Comparison of ENCODE assay signal across 9 cellular contexts in genomic region chr10:103895458-103896186, GRCh38. TPM values are rescaled to one million over a fixed set of nuclear protein-coding genes. Genes with fewer than 3 reads are reported as not detected.
DNase-seq lines count a peak whose midpoint lies in the region; ATAC-seq, FAIRE-seq and TF ChIP-seq lines count a peak whose summit lies in the region.
"Had no signal": no experiment of that assay in that cellular context is flagged by ENCODE, and none has a peak within 500 bp of the region (broad histone marks: within the 10 kb centered on the region; RNA-seq: fewer than 3 reads in every experiment).

No MANE protein-coding gene starts in this region.

- peak; percentile 81 for FAIRE-seq in keratinocyte (lab: Jason Lieb, UNC)

- no peaks in the 10 kb centered on the region for H4K20me1 ChIP-seq in keratinocyte (ENCODE audit: control insufficient read depth, extremely low read depth, insufficient read depth, low read length)
- no peaks in the 10 kb centered on the region for H4K20me1 ChIP-seq in Karpas-422 (ENCODE audit: insufficient read depth, low read depth, low read length)

- H3K4me1 ChIP-seq in keratinocyte (ENCODE audit: control insufficient read depth, extremely low read depth, insufficient read depth, low read length): peaks cover 39% of the 10 kb centered on the region
- peaks cover 7 to 13% of the 10 kb centered on the region in 2 donors for H3K4me1 ChIP-seq in thoracic aorta (ENCODE audit: control insufficient read depth in 1 of 2, low read depth in 2 of 2)
- no peaks in the 10 kb centered on the region for H3K4me1 ChIP-seq in Karpas-422 (ENCODE audit: low read length)

- peaks cover 3% of the 10 kb centered on the region for H3K9me1 ChIP-seq in keratinocyte (ENCODE audit: control insufficient read depth, extremely low read depth, insufficient read depth, low read length)

- WGBS in adipose tissue, 3 donors: 44 to 56% (median 47%) methylated on average over 9 of the region's 9 CpGs

- no peak overlapping the region for H3K4me2 ChIP-seq in keratinocyte (ENCODE audit: control insufficient read depth, extremely low read depth, insufficient read depth, low read depth, low read length)
- no peak overlapping the region for H3K4me2 ChIP-seq in Karpas-422 (ENCODE audit: low read depth, low read length, poor library complexity, severe bottlenecking)

- H3K9me3 Mint-ChIP-seq in T-helper 2 cell treated with Interferon-gamma antibody and Interleukin-4, amounts not matched to agents 5 μg/mL and 100 μg/mL, for 36 hours: no peaks in the 10 kb centered on the region

- dilution Hi-C loops in keratinocyte (cut with MboI; ENCODE audit: extremely low pct_ligation_motif_present, low sequenced_read_pairs): no loop called here

- peaks cover 64% of the 10 kb centered on the region for H3K36me3 Mint-ChIP-seq in T-helper 2 cell treated with Interferon-gamma antibody and Interleukin-4, amounts not matched to agents 5 μg/mL and 100 μg/mL, for 36 hours (ENCODE audit: low read depth)

- H3K27ac Mint-ChIP-seq in T-helper 2 cell treated with Interferon-gamma antibody and Interleukin-4, amounts not matched to agents 5 μg/mL and 100 μg/mL, for 36 hours: peak overlapping the region; percentile 61

- no peaks in the 10 kb centered on the region for H3K9me3 ChIP-seq in keratinocyte (ENCODE audit: control insufficient read depth, low read depth, low read length)
- no peaks in the 10 kb centered on the region for H3K9me3 ChIP-seq in thoracic aorta
- no peaks in the 10 kb centered on the region for H3K9me3 ChIP-seq in Karpas-422 (ENCODE audit: low read length)

- peak overlapping the region; percentile 34 for H3K27ac ChIP-seq in adipose tissue (ENCODE audit: low read depth, low read length)
- no peak overlapping the region for H3K27ac ChIP-seq in keratinocyte (ENCODE audit: control insufficient read depth, insufficient read depth, low read length)
- peak overlapping the region; percentile 10 to 12 for H3K27ac ChIP-seq in thoracic aorta
- H3K27ac ChIP-seq in Karpas-422 (ENCODE audit: low read length): no peak overlapping the region

- peaks cover 37% of the 10 kb centered on the region for H3K4me1 Mint-ChIP-seq in T-helper 2 cell treated with Interferon-gamma antibody and Interleukin-4, amounts not matched to agents 5 μg/mL and 100 μg/mL, for 36 hours (ENCODE audit: low read depth)

- no peaks in the 10 kb centered on the region for H3K79me2 ChIP-seq in keratinocyte (ENCODE audit: control insufficient read depth, insufficient read depth, low read length)
- H3K79me2 ChIP-seq in Karpas-422 (ENCODE audit: low read length): no peaks in the 10 kb centered on the region

- TF ChIP-seq CTCF in keratinocyte (optimal IDR thresholded peaks at IDR 0.05 in 1 of 3, IDR thresholded peaks at IDR 0.05 in 1 of 3, conservative IDR thresholded peaks at IDR 0.05 in 1 of 3; ENCODE audit: extremely low read depth in 1 of 3, insufficient read depth in 2 of 3, low read length in 3 of 3) (no peak), thoracic aorta (IDR thresholded peaks at IDR 0.05) (no peak)

- no peaks in the 10 kb centered on the region for H3K9me2 ChIP-seq in Karpas-422 (replicated peaks; ENCODE audit: insufficient read depth, low read length)

- no peak for DNase-seq in T-helper 2 cell treated with Interferon-gamma antibody and Interleukin-4, amounts not matched to agents 5 μg/mL and 100 μg/mL, for 36 hours (ENCODE audit: low spot score)
- DNase-seq in T-helper 2 cell: no peak
- DNase-seq in keratinocyte (ENCODE audit: low read depth, low spot score): no peak
- no peak for DNase-seq in thoracic aorta (ENCODE audit: low spot score)
- DNase-seq in Karpas-422: no peak
- DNase-seq in mucosa of gallbladder (ENCODE audit: low spot score): no peak
- no peak for DNase-seq in activated CD4-positive, alpha-beta T cell treated with anti-CD3 and anti-CD28 coated beads, Interleukin-2, amount 50 U/mL, for 4 hours
- DNase-seq: stimulated activated CD4-positive, alpha-beta T cell treated with anti-CD3 and anti-CD28 coated beads, Interleukin-4, amount 100 ng/mL, for 4 hours had no signal

- H3K27me3 ChIP-seq in keratinocyte (ENCODE audit: control insufficient read depth, extremely low read depth, insufficient read depth, low read length): no peaks in the 10 kb centered on the region
- no peaks in the 10 kb centered on the region for H3K27me3 ChIP-seq in thoracic aorta (replicated peaks; ENCODE audit: insufficient read depth)
- H3K27me3 ChIP-seq in Karpas-422 (ENCODE audit: low read length): no peaks in the 10 kb centered on the region

- H3K36me3 ChIP-seq in keratinocyte (ENCODE audit: control insufficient read depth in 2 of 2, extremely low read depth in 1 of 2, insufficient read depth in 2 of 2, low read length in 2 of 2) (peaks cover 15 to 36% of the 10 kb centered on the region in 2 experiments), thoracic aorta (peaks cover 38% of the 10 kb centered on the region), Karpas-422 (ENCODE audit: insufficient read depth, low read length) (peaks cover 4% of the 10 kb centered on the region)

- no peaks in the 10 kb centered on the region for H3K27me3 Mint-ChIP-seq in T-helper 2 cell treated with Interferon-gamma antibody and Interleukin-4, amounts not matched to agents 5 μg/mL and 100 μg/mL, for 36 hours (ENCODE audit: low read depth)

- H3K4me3 ChIP-seq in keratinocyte (ENCODE audit: control insufficient read depth in 2 of 3, extremely low read depth in 1 of 3, insufficient read depth in 2 of 3, low read depth in 1 of 3, low read length in 3 of 3) (no peak overlapping the region), thoracic aorta (no peak overlapping the region), Karpas-422 (ENCODE audit: low read length) (no peak overlapping the region)

- H3K9ac ChIP-seq in keratinocyte (ENCODE audit: control insufficient read depth, extremely low read depth, insufficient read depth, low read length) (no peak overlapping the region), Karpas-422 (ENCODE audit: low read length) (no peak overlapping the region)

- H2AFZ ChIP-seq in keratinocyte (ENCODE audit: control insufficient read depth, low read length): no peak overlapping the region
- H2AFZ ChIP-seq in Karpas-422 (ENCODE audit: low read length): no peak overlapping the region

- no peak for ATAC-seq in thoracic aorta (ENCODE audit: insufficient number of reproducible peaks, low FRiP score, low read depth)

- peak overlapping the region; percentile 59 for H3K4me3 Mint-ChIP-seq in T-helper 2 cell treated with Interferon-gamma antibody and Interleukin-4, amounts not matched to agents 5 μg/mL and 100 μg/mL, for 36 hours

RNA-seq across cellular contexts. Expression of gene STN1, which starts 22.4 kb away (rescaled TPM):
- polyA plus RNA-seq in adipose tissue (10 to 100 TPM; 17.1 to 20.8 (median 19.1) TPM), keratinocyte (29.0 to 32.5 TPM (median 30.5 TPM) in 3 replicates)
- polyA plus RNA-seq in keratinocyte (2011; ENCODE audit: low read depth): 16.5 TPM
- 38.0 and 49.4 TPM in 2 replicates for polyA plus RNA-seq in keratinocyte (2011; cell fraction: cytosol; rRNA removed)
- 20.2 and 22.2 TPM in 2 replicates for polyA plus RNA-seq in keratinocyte (2011; cell fraction: nucleus; rRNA removed)
- 23.7 and 24.4 TPM in 2 replicates for polyA plus RNA-seq in keratinocyte (2012; ENCODE audit: low replicate concordance)
- polyA minus RNA-seq in keratinocyte: 18.4 to 22.3 TPM (median 21.6 TPM) in 3 replicates
- polyA minus RNA-seq in keratinocyte (2011; cell fraction: cytosol; rRNA and poly(A)+ RNA removed): 18.0 TPM
- 6.2 and 12.6 TPM in 2 replicates for polyA minus RNA-seq in keratinocyte (2011; cell fraction: nucleus; rRNA and poly(A)+ RNA removed)
- total RNA-seq in thoracic aorta (10 to 100 TPM; 11.6 to 30.6 TPM), mucosa of gallbladder (29.2 TPM)
- 35.0 and 38.6 TPM in 2 replicates for total RNA-seq in Karpas-422 (2014; rRNA removed; shearing (Covaris generic); ENCODE audit: low replicate concordance)

RNA-seq across cellular contexts. Expression of gene SH3PXD2A, which starts 40.2 kb away (rescaled TPM):
- polyA plus RNA-seq in adipose tissue (10 to 100 TPM in 2 of 3 donors, 1 to 10 TPM in 1; 3.0 to 61.0 (median 36.1) TPM), keratinocyte (31.0 to 56.6 TPM (median 33.9 TPM) in 3 replicates)
- polyA plus RNA-seq in keratinocyte (2011; ENCODE audit: low read depth): 22.4 TPM
- 32.2 and 35.6 TPM in 2 replicates for polyA plus RNA-seq in keratinocyte (2011; cell fraction: cytosol; rRNA removed)
- 116 and 136 TPM in 2 replicates for polyA plus RNA-seq in keratinocyte (2011; cell fraction: nucleus; rRNA removed)
- polyA plus RNA-seq in keratinocyte (2012; ENCODE audit: low replicate concordance): 46.1 and 73.7 TPM in 2 replicates
- polyA minus RNA-seq in keratinocyte: 46.4 to 127 TPM (median 59.1 TPM) in 3 replicates
- 63.7 TPM for polyA minus RNA-seq in keratinocyte (2011; cell fraction: cytosol; rRNA and poly(A)+ RNA removed)
- 88.9 and 140 TPM in 2 replicates for polyA minus RNA-seq in keratinocyte (2011; cell fraction: nucleus; rRNA and poly(A)+ RNA removed)
- total RNA-seq in thoracic aorta (10 to 100 TPM; 28.3 to 51.5 TPM), mucosa of gallbladder (62.3 TPM)
- total RNA-seq in Karpas-422 (2014; rRNA removed; shearing (Covaris generic); ENCODE audit: low replicate concordance): 0.07 and 0.22 TPM in 2 replicates

Comparison
In these comparisons a context has a peak if more than half of its experiments do, and no peak if none do; other contexts are left out.
1. H3K27ac ChIP-seq: peak in adipose tissue (single experiment) and thoracic aorta (2 of 2); none in keratinocyte (single experiment) and Karpas-422 (single experiment).
2. RNA of gene SH3PXD2A, which starts 40.2 kb away (total RNA-seq): 62.3 TPM in mucosa of gallbladder (single experiment) and 28.3 to 51.5 TPM in thoracic aorta; 0.07 to 0.22 TPM in Karpas-422; every median in the first group is over 10 times any median in the second.